In the genomic region with DNA sequence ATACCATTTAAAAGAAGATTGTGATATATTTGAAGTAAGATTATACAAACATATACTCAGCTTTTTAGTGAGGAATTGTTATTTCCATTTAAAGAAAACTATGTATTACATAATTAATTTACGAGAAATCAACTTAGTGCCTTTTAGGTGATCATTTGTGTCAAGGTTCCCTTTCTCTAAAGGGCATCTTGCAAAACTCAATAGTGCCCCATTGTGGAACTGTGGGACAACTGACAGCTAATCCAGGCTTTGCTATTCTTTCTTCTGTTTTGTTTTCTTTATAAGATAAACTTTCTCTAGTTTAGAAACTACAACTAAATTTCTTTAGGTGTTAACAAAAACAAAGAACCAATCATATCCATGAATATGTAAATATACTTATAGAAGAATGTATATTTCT, we compare ENCODE assay signal across 9 cellular contexts. TPM values are rescaled to one million over a fixed set of nuclear protein-coding genes. Genes with fewer than 3 reads are reported as not detected.
DNase-seq lines count a peak whose midpoint lies in the region; ATAC-seq and TF ChIP-seq lines count a peak whose summit lies in the region.
"Had no signal": no experiment of that assay in that cellular context is flagged by ENCODE, and none has a peak within 500 bp of the region (broad histone marks: within the 10 kb centered on the region; RNA-seq: fewer than 3 reads in every experiment).

No MANE protein-coding gene starts in this region.

- no peaks in the 10 kb centered on the region for H3K4me1 ChIP-seq in right atrium auricular region

- no peak overlapping the region for H3K4me3 ChIP-seq in right atrium auricular region
- no peak overlapping the region for H3K4me3 ChIP-seq in foreskin fibroblast (ENCODE audit: low read depth in 1 of 2, low read length in 2 of 2)

- intact Hi-C loops in Right ventricle myocardium inferior (cut with DNase I) = no loop called here
- intact Hi-C loops in sciatic nerve (cut with DNase I) = no loop called here

- no peaks in the 10 kb centered on the region for H3K36me3 ChIP-seq in right atrium auricular region

- ATAC-seq in Right ventricle myocardium inferior (no peak), GM21619 (IDR thresholded peaks at IDR 0.05; ENCODE audit: unreplicated experiment) (no peak), sciatic nerve (no peak)

- TF ChIP-seq CTCF in right atrium auricular region (IDR thresholded peaks at IDR 0.05) (peak; percentile 19 to 52), foreskin fibroblast (IDR thresholded peaks at IDR 0.05; ENCODE audit: low read depth, low read length) (peak; percentile 65)

- no peaks in the 10 kb centered on the region for H3K27me3 ChIP-seq in right atrium auricular region

- no peak for DNase-seq in right atrium auricular region (ENCODE audit: low spot score)
- no peak for DNase-seq in Right ventricle myocardium inferior (ENCODE audit: missing footprints)
- peak; percentile 54 for DNase-seq in SK-MEL-5 (ENCODE audit: low read depth, low spot score)
- DNase-seq in foreskin fibroblast = peak in 1 of 2 donors; percentile 70
- DNase-seq in NCI-H146 treated with DMSO at 0.1 percent for 48 hours (lab: John Stamatoyannopoulos, UW; ENCODE audit: unreplicated experiment) = no peak
- no peak for DNase-seq in sciatic nerve (ENCODE audit: low spot score)
- DNase-seq in COLO829 (ENCODE audit: low spot score) = no peak
- DNase-seq: activated effector memory CD4-positive, alpha-beta T cell treated with anti-CD3 and anti-CD28 coated beads, Interleukin-2, amount 50 U/mL, for 16 hours had no signal

- in situ Hi-C loops in SK-MEL-5 (cut with HindIII; ENCODE audit: low pct_unique_long_range_greater_than_20kb, low sequenced_read_pairs) = no loop called here

- H3K9me3 ChIP-seq in right atrium auricular region = no peaks in the 10 kb centered on the region

- H3K27ac ChIP-seq in right atrium auricular region = no peak overlapping the region

RNA-seq across cellular contexts. Expression of a gene that starts 24.3 kb away (rescaled TPM):
- total RNA-seq in right atrium auricular region (10 to 100 TPM; 12.3 to 16.9 TPM), Right ventricle myocardium inferior (21.6 TPM), sciatic nerve (67.9 TPM)
- not detected in 2 replicates for total RNA-seq in SK-MEL-5 (2014; rRNA removed; shearing (Covaris generic))
- 0.06 and 1.7 TPM in 2 replicates for polyA plus RNA-seq in SK-MEL-5 (2015; cell fraction: cytosol; rRNA removed)
- polyA plus RNA-seq in SK-MEL-5 (2015; cell fraction: nucleus; rRNA removed) = 0.12 TPM in 1 of 2 replicates, not detected in the other

Comparison
In these comparisons a context has a peak if more than half of its experiments do, and no peak if none do; other contexts are left out.
1. RNA of a gene that starts 24.3 kb away (total RNA-seq): 67.9 TPM in sciatic nerve (single experiment), 21.6 TPM in Right ventricle myocardium inferior (single experiment) and 12.3 to 16.9 TPM in right atrium auricular region; not detected in SK-MEL-5; every median in the first group is over 10 times any median in the second.